In genomic region chr17:81854974-81855774, GRCh38 we compare ENCODE assay signal across 2 cellular contexts.
A peak's percentile ranks its signal among the peaks of the same experiment; 100 is the strongest.
TF ChIP-seq lines count a peak whose summit lies in the region.

No MANE protein-coding gene starts in this region.

TF ChIP-seq in HCT116, 20 proteins besides CTCF, POLR2A, EP300 and RAD21:
- TF ChIP-seq SP1 (IDR thresholded peaks at IDR 0.05; ENCODE audit: low read depth) (no peak), POLR2AphosphoS5 (IDR thresholded peaks at IDR 0.05; ENCODE audit: low read depth, low read length) (peak; percentile 43; the same call in 1 of the 2 replicates)

TF ChIP-seq in K562, 482 proteins besides CTCF, POLR2A, EP300 and RAD21:
- TF ChIP-seq RBFOX2 (IDR thresholded peaks at IDR 0.05; ENCODE audit: low read depth, low read length), result peak; percentile 75
- peak; percentile 25 for TF ChIP-seq KDM5B (IDR thresholded peaks at IDR 0.05; ENCODE audit: insufficient replicate concordance, low read depth, low read length)
- TF ChIP-seq SUPT5H (IDR thresholded peaks at IDR 0.05), result peak; percentile 43
- peak; percentile 73 for TF ChIP-seq POLR2G (IDR thresholded peaks at IDR 0.05; ENCODE audit: low read depth, low read length)
- no peak for TF ChIP-seq ATF1 (CRISPR knock-in tag; IDR thresholded peaks at IDR 0.05)
- no peak for TF ChIP-seq ATF1 (tag; IDR thresholded peaks at IDR 0.05)
- TF ChIP-seq RBM22 (IDR thresholded peaks at IDR 0.05; ENCODE audit: low read depth, low read length, poor library complexity, severe bottlenecking), result peak; percentile 87
- TF ChIP-seq GABPB1 (CRISPR knock-in tag; IDR thresholded peaks at IDR 0.05), result no peak
- peak; percentile 58; the same call in 1 of the 2 replicates for TF ChIP-seq POLR2AphosphoS5 (IDR thresholded peaks at IDR 0.05; ENCODE audit: control insufficient read depth, insufficient read depth, low read depth, low read length)
- TF ChIP-seq POLR2AphosphoS2 (IDR thresholded peaks at IDR 0.05; ENCODE audit: low read length), result 0 out of 2 replicates have a peak, but pooled peaks have one; percentile 17
